Comparison of ENCODE assay signal across 1 cellular context in the genomic region with DNA sequence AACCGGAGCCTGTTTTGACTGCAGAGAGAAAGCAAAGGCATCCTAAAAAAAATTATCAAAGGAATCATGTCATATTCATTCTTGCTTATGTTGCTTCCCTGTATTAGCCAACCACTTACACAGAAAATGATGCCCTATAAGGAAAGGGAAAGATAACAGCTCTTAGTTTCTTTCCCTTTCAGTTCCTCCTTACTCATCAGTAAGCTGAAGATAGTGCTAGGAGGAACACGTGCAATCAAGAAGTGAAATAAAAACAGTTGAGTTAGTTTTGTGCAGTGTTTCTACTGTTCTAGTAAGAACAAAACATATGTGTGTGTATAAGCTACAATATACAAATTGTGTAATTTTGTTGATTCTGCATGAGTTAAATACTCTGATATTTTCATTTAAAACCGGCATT.
TF ChIP-seq lines count a peak whose summit lies in the region.

No MANE protein-coding gene starts in this region.

TF ChIP-seq in K562, 482 proteins besides CTCF, POLR2A, EP300 and RAD21 (continued from another document and continues in another):
- TF ChIP-seq, protein P1, sequence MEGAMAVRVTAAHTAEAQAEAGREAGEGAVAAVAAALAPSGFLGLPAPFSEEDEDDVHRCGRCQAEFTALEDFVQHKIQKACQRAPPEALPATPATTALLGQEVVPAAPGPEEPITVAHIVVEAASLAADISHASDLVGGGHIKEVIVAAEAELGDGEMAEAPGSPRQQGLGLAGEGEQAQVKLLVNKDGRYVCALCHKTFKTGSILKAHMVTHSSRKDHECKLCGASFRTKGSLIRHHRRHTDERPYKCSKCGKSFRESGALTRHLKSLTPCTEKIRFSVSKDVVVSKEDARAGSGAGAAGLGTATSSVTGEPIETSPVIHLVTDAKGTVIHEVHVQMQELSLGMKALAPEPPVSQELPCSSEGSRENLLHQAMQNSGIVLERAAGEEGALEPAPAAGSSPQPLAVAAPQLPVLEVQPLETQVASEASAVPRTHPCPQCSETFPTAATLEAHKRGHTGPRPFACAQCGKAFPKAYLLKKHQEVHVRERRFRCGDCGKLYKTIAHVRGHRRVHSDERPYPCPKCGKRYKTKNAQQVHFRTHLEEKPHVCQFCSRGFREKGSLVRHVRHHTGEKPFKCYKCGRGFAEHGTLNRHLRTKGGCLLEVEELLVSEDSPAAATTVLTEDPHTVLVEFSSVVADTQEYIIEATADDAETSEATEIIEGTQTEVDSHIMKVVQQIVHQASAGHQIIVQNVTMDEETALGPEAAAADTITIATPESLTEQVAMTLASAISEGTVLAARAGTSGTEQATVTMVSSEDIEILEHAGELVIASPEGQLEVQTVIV (CRISPR knock-in tag; IDR thresholded peaks at IDR 0.05; ENCODE audit: borderline replicate concordance) = no peak
- TF ChIP-seq, protein P2, sequence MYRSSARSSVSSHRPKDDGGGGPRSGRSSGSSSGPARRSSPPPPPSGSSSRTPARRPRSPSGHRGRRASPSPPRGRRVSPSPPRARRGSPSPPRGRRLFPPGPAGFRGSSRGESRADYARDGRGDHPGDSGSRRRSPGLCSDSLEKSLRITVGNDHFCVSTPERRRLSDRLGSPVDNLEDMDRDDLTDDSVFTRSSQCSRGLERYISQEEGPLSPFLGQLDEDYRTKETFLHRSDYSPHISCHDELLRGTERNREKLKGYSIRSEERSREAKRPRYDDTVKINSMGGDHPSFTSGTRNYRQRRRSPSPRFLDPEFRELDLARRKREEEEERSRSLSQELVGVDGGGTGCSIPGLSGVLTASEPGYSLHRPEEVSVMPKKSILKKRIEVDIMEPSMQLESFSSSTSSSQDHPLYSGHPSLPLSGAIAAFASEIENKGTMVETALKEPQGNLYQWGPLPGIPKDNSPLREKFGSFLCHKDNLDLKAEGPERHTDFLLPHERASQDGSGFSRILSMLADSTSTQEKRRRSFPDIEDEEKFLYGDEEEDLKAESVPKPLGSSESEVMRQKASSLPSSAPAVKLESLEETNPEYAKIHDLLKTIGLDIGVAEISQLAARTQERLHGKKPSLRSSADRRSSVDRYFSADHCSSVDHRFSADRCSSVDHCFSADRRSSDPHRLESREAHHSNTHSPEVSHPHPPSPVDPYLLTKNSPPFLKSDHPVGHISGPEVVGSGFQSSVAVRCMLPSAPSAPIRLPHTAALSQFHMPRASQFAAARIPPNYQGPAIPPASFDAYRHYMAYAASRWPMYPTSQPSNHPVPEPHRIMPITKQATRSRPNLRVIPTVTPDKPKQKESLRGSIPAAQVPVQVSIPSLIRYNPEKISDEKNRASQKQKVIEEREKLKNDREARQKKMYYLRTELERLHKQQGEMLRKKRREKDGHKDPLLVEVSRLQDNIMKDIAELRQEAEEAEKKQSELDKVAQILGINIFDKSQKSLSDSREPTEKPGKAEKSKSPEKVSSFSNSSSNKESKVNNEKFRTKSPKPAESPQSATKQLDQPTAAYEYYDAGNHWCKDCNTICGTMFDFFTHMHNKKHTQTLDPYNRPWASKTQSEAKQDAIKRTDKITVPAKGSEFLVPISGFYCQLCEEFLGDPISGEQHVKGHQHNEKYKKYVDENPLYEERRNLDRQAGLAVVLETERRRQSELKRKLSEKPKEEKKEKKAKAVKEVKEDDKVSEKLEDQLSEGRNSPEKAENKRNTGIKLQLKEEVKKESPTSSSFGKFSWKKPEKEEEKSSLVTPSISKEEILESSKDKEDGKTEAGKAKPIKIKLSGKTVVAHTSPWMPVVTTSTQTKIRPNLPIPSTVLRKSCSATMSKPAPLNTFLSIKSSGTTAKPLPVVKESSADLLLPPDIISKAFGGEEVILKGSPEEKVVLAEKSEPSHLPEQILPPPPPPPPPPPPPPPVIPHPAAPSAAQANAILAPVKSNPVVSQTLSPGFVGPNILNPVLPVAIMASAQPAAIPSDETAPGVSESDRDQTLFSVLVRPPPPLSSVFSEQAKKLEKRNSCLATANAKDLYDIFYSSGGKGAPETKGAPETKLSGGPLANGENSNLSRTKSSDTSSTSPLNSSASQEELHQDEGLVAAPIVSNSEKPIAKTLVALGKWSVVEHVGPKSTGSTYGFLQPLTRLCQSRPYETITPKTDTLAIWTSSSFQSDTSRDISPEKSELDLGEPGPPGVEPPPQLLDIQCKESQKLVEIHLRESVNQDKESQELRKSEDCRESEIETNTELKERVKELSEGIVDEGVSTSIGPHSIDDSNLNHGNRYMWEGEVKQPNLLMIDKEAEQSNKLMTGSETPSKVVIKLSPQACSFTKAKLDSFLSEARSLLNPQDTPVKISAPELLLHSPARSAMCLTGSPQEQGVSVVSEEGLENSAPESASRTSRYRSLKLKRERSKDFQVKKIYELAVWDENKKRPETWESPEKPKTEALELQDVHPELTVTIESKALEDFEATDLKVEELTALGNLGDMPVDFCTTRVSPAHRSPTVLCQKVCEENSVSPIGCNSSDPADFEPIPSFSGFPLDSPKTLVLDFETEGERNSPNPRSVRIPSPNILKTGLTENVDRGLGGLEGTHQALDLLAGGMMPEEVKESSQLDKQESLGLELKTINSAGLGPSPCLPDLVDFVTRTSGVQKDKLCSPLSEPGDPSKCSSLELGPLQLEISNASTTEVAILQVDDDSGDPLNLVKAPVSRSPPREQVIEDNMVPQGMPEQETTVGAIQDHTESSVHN (IDR thresholded peaks at IDR 0.05; ENCODE audit: borderline replicate concordance in 1 of 2, low read depth in 1 of 2) = no peak; a peak in 1 of 4 replicates
- TF ChIP-seq HSF4 (CRISPR knock-in tag; IDR thresholded peaks at IDR 0.05; ENCODE audit: borderline replicate concordance) = no peak
- no peak for TF ChIP-seq ELF2 (CRISPR knock-in tag; IDR thresholded peaks at IDR 0.05)
- TF ChIP-seq MED1 (CRISPR knock-in tag; IDR thresholded peaks at IDR 0.05; ENCODE audit: borderline replicate concordance) = no peak
- TF ChIP-seq RUNX1 (IDR thresholded peaks at IDR 0.05; ENCODE audit: low read depth) = no peak
- TF ChIP-seq GABPB1 (CRISPR knock-in tag; IDR thresholded peaks at IDR 0.05) = no peak
- no peak for TF ChIP-seq ZKSCAN8 (CRISPR knock-in tag; IDR thresholded peaks at IDR 0.05)
- no peak for TF ChIP-seq ATF1 (CRISPR knock-in tag; IDR thresholded peaks at IDR 0.05)
- no peak for TF ChIP-seq ATF1 (tag; IDR thresholded peaks at IDR 0.05)
- TF ChIP-seq, protein P3, sequence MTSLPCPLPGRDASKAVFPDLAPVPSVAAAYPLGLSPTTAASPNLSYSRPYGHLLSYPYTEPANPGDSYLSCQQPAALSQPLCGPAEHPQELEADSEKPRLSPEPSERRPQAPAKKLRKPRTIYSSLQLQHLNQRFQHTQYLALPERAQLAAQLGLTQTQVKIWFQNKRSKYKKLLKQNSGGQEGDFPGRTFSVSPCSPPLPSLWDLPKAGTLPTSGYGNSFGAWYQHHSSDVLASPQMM (CRISPR knock-in tag; IDR thresholded peaks at IDR 0.05) = no peak
- TF ChIP-seq, protein P4, sequence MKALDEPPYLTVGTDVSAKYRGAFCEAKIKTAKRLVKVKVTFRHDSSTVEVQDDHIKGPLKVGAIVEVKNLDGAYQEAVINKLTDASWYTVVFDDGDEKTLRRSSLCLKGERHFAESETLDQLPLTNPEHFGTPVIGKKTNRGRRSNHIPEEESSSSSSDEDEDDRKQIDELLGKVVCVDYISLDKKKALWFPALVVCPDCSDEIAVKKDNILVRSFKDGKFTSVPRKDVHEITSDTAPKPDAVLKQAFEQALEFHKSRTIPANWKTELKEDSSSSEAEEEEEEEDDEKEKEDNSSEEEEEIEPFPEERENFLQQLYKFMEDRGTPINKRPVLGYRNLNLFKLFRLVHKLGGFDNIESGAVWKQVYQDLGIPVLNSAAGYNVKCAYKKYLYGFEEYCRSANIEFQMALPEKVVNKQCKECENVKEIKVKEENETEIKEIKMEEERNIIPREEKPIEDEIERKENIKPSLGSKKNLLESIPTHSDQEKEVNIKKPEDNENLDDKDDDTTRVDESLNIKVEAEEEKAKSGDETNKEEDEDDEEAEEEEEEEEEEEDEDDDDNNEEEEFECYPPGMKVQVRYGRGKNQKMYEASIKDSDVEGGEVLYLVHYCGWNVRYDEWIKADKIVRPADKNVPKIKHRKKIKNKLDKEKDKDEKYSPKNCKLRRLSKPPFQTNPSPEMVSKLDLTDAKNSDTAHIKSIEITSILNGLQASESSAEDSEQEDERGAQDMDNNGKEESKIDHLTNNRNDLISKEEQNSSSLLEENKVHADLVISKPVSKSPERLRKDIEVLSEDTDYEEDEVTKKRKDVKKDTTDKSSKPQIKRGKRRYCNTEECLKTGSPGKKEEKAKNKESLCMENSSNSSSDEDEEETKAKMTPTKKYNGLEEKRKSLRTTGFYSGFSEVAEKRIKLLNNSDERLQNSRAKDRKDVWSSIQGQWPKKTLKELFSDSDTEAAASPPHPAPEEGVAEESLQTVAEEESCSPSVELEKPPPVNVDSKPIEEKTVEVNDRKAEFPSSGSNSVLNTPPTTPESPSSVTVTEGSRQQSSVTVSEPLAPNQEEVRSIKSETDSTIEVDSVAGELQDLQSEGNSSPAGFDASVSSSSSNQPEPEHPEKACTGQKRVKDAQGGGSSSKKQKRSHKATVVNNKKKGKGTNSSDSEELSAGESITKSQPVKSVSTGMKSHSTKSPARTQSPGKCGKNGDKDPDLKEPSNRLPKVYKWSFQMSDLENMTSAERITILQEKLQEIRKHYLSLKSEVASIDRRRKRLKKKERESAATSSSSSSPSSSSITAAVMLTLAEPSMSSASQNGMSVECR (CRISPR knock-in tag; IDR thresholded peaks at IDR 0.05) = no peak
- TF ChIP-seq PURB (CRISPR knock-in tag; IDR thresholded peaks at IDR 0.05; ENCODE audit: low read depth) = no peak
- TF ChIP-seq, protein P5, sequence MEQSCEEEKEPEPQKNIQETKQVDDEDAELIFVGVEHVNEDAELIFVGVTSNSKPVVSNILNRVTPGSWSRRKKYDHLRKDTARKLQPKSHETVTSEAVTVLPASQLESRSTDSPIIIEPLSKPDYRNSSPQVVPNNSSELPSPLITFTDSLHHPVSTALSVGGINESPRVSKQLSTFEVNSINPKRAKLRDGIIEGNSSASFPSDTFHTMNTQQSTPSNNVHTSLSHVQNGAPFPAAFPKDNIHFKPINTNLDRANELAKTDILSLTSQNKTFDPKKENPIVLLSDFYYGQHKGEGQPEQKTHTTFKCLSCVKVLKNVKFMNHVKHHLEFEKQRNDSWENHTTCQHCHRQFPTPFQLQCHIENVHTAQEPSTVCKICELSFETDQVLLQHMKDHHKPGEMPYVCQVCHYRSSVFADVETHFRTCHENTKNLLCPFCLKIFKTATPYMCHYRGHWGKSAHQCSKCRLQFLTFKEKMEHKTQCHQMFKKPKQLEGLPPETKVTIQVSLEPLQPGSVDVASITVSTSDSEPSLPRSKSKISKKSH (CRISPR knock-in tag; IDR thresholded peaks at IDR 0.05) = no peak
- TF ChIP-seq ZNF507 (tag; conservative IDR thresholded peaks at IDR 0.05) = no peak
- TF ChIP-seq, protein P6, sequence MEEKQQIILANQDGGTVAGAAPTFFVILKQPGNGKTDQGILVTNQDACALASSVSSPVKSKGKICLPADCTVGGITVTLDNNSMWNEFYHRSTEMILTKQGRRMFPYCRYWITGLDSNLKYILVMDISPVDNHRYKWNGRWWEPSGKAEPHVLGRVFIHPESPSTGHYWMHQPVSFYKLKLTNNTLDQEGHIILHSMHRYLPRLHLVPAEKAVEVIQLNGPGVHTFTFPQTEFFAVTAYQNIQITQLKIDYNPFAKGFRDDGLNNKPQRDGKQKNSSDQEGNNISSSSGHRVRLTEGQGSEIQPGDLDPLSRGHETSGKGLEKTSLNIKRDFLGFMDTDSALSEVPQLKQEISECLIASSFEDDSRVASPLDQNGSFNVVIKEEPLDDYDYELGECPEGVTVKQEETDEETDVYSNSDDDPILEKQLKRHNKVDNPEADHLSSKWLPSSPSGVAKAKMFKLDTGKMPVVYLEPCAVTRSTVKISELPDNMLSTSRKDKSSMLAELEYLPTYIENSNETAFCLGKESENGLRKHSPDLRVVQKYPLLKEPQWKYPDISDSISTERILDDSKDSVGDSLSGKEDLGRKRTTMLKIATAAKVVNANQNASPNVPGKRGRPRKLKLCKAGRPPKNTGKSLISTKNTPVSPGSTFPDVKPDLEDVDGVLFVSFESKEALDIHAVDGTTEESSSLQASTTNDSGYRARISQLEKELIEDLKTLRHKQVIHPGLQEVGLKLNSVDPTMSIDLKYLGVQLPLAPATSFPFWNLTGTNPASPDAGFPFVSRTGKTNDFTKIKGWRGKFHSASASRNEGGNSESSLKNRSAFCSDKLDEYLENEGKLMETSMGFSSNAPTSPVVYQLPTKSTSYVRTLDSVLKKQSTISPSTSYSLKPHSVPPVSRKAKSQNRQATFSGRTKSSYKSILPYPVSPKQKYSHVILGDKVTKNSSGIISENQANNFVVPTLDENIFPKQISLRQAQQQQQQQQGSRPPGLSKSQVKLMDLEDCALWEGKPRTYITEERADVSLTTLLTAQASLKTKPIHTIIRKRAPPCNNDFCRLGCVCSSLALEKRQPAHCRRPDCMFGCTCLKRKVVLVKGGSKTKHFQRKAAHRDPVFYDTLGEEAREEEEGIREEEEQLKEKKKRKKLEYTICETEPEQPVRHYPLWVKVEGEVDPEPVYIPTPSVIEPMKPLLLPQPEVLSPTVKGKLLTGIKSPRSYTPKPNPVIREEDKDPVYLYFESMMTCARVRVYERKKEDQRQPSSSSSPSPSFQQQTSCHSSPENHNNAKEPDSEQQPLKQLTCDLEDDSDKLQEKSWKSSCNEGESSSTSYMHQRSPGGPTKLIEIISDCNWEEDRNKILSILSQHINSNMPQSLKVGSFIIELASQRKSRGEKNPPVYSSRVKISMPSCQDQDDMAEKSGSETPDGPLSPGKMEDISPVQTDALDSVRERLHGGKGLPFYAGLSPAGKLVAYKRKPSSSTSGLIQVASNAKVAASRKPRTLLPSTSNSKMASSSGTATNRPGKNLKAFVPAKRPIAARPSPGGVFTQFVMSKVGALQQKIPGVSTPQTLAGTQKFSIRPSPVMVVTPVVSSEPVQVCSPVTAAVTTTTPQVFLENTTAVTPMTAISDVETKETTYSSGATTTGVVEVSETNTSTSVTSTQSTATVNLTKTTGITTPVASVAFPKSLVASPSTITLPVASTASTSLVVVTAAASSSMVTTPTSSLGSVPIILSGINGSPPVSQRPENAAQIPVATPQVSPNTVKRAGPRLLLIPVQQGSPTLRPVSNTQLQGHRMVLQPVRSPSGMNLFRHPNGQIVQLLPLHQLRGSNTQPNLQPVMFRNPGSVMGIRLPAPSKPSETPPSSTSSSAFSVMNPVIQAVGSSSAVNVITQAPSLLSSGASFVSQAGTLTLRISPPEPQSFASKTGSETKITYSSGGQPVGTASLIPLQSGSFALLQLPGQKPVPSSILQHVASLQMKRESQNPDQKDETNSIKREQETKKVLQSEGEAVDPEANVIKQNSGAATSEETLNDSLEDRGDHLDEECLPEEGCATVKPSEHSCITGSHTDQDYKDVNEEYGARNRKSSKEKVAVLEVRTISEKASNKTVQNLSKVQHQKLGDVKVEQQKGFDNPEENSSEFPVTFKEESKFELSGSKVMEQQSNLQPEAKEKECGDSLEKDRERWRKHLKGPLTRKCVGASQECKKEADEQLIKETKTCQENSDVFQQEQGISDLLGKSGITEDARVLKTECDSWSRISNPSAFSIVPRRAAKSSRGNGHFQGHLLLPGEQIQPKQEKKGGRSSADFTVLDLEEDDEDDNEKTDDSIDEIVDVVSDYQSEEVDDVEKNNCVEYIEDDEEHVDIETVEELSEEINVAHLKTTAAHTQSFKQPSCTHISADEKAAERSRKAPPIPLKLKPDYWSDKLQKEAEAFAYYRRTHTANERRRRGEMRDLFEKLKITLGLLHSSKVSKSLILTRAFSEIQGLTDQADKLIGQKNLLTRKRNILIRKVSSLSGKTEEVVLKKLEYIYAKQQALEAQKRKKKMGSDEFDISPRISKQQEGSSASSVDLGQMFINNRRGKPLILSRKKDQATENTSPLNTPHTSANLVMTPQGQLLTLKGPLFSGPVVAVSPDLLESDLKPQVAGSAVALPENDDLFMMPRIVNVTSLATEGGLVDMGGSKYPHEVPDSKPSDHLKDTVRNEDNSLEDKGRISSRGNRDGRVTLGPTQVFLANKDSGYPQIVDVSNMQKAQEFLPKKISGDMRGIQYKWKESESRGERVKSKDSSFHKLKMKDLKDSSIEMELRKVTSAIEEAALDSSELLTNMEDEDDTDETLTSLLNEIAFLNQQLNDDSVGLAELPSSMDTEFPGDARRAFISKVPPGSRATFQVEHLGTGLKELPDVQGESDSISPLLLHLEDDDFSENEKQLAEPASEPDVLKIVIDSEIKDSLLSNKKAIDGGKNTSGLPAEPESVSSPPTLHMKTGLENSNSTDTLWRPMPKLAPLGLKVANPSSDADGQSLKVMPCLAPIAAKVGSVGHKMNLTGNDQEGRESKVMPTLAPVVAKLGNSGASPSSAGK (IDR thresholded peaks at IDR 0.05) = peak; percentile 40; the same call in 1 of the 2 replicates
- no peak for TF ChIP-seq SIRT6 (IDR thresholded peaks at IDR 0.05; ENCODE audit: low read depth, low read length)
- TF ChIP-seq KLF1 (tag; IDR thresholded peaks at IDR 0.05) = no peak
